14 cellular contexts compared by ENCODE assay signal in the genomic region with DNA sequence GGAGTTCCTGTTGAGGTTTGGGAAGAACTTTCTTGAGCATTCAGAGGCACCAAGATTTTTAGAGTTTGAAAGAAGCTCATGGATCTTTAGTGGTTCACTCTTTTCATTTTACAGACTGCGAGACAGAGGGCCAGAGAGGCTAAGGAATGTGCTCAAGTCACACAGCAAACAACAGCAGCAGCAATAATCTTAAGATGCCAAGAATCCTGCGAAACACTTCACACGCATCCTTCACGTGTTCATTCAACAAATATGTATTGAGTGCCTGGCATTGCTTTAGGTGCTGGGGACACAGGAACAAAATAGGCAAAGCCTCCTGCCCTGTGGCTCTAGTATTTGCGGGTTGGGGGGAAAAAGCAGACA. TPM values are rescaled to one million over a fixed set of nuclear protein-coding genes. Genes with fewer than 3 reads are reported as not detected.
DNase-seq lines count a peak whose midpoint lies in the region; ATAC-seq and FAIRE-seq lines count a peak whose summit lies in the region.
"Had no signal": no experiment of that assay in that cellular context is flagged by ENCODE, and none has a peak within 500 bp of the region (broad histone marks: within the 10 kb centered on the region; RNA-seq: fewer than 3 reads in every experiment).

No MANE protein-coding gene starts in this region.

- DNase-seq in T-helper 1 cell (no peak), GM19239 (ENCODE audit: insufficient read length, low spot score) (no peak), NCI-H524 (lab: John Stamatoyannopoulos, UW) (no peak), NCI-H187 (lab: John Stamatoyannopoulos, UW) (no peak), islet precursor cell (no peak)
- DNase-seq in natural killer cell treated with Interleukin-12 subunit alpha and Interleukin-12 subunit beta and Interleukin-15 and Interleukin-18, amount 100 ng/mL, for 72 hours (ENCODE audit: low spot score), result no peak
- DNase-seq: KBM-7, NCI-H446 had no signal

- peaks cover 44% of the 10 kb centered on the region for H3K4me1 Mint-ChIP-seq in T-helper 1 cell treated with Interleukin-12 subunit alpha and Interleukin-12 subunit beta and Interleukin-4 antibody, amounts not matched to agents 30 μg/mL and 1 μg/mL, for 36 hours (ENCODE audit: low read depth)
- peaks cover 70% of the 10 kb centered on the region for H3K4me1 Mint-ChIP-seq in activated naive CD8-positive, alpha-beta T cell (ENCODE audit: low read depth)
- peaks cover 53% of the 10 kb centered on the region in 2 donors for H3K4me1 Mint-ChIP-seq in natural killer cell treated with Interleukin-12 subunit alpha and Interleukin-12 subunit beta and Interleukin-15 and Interleukin-18, amount 100 ng/mL, for 72 hours (ENCODE audit: low read depth in 2 of 2)

- FAIRE-seq in GM19239 (lab: Jason Lieb, UNC), result peak; percentile 59
- FAIRE-seq: pancreas had no signal

- peak overlapping the region; percentile 27 for H3K4me3 Mint-ChIP-seq in T-helper 1 cell treated with Interleukin-12 subunit alpha and Interleukin-12 subunit beta and Interleukin-4 antibody, amounts not matched to agents 30 μg/mL and 1 μg/mL, for 36 hours
- H3K4me3 Mint-ChIP-seq in activated naive CD8-positive, alpha-beta T cell, result peak overlapping the region; percentile 73
- peak overlapping the region; percentile 73 for H3K4me3 Mint-ChIP-seq in natural killer cell treated with Interleukin-12 subunit alpha and Interleukin-12 subunit beta and Interleukin-15 and Interleukin-18, amount 100 ng/mL, for 72 hours

- H3K9me3 Mint-ChIP-seq in T-helper 1 cell treated with Interleukin-12 subunit alpha and Interleukin-12 subunit beta and Interleukin-4 antibody, amounts not matched to agents 30 μg/mL and 1 μg/mL, for 36 hours, result no peaks in the 10 kb centered on the region
- H3K9me3 Mint-ChIP-seq in activated naive CD8-positive, alpha-beta T cell (ENCODE audit: low read depth), result no peaks in the 10 kb centered on the region
- no peaks in the 10 kb centered on the region for H3K9me3 Mint-ChIP-seq in natural killer cell treated with Interleukin-12 subunit alpha and Interleukin-12 subunit beta and Interleukin-15 and Interleukin-18, amount 100 ng/mL, for 72 hours
- H3K9me3 Mint-ChIP-seq: dendritic cell treated with granulocyte-macrophage colony-stimulating factor and Interleukin-4, amounts not matched to agents 40 ng/mL and 50 ng/mL, for 4 days had no signal

- ATAC-seq in natural killer cell treated with Interleukin-12 subunit alpha and Interleukin-12 subunit beta and Interleukin-15 and Interleukin-18, amount 100 ng/mL, for 72 hours, result no peak

- H3K27ac Mint-ChIP-seq in T-helper 1 cell treated with Interleukin-12 subunit alpha and Interleukin-12 subunit beta and Interleukin-4 antibody, amounts not matched to agents 30 μg/mL and 1 μg/mL, for 36 hours, result peak overlapping the region; percentile 86
- H3K27ac Mint-ChIP-seq in activated naive CD8-positive, alpha-beta T cell, result peak overlapping the region; percentile 96
- peak overlapping the region; percentile 66 to 90 for H3K27ac Mint-ChIP-seq in natural killer cell treated with Interleukin-12 subunit alpha and Interleukin-12 subunit beta and Interleukin-15 and Interleukin-18, amount 100 ng/mL, for 72 hours
- H3K27ac Mint-ChIP-seq: dendritic cell treated with granulocyte-macrophage colony-stimulating factor and Interleukin-4, amounts not matched to agents 40 ng/mL and 50 ng/mL, for 4 days had no signal

- H3K36me3 Mint-ChIP-seq in T-helper 1 cell treated with Interleukin-12 subunit alpha and Interleukin-12 subunit beta and Interleukin-4 antibody, amounts not matched to agents 30 μg/mL and 1 μg/mL, for 36 hours (ENCODE audit: low read depth), result no peaks in the 10 kb centered on the region
- no peaks in the 10 kb centered on the region for H3K36me3 Mint-ChIP-seq in activated naive CD8-positive, alpha-beta T cell
- no peaks in the 10 kb centered on the region for H3K36me3 Mint-ChIP-seq in natural killer cell treated with Interleukin-12 subunit alpha and Interleukin-12 subunit beta and Interleukin-15 and Interleukin-18, amount 100 ng/mL, for 72 hours

- H3K27me3 Mint-ChIP-seq in T-helper 1 cell treated with Interleukin-12 subunit alpha and Interleukin-12 subunit beta and Interleukin-4 antibody, amounts not matched to agents 30 μg/mL and 1 μg/mL, for 36 hours (ENCODE audit: low read depth), result peaks cover 6% of the 10 kb centered on the region
- H3K27me3 Mint-ChIP-seq in activated naive CD8-positive, alpha-beta T cell, result no peaks in the 10 kb centered on the region
- H3K27me3 Mint-ChIP-seq in natural killer cell treated with Interleukin-12 subunit alpha and Interleukin-12 subunit beta and Interleukin-15 and Interleukin-18, amount 100 ng/mL, for 72 hours, result no peaks in the 10 kb centered on the region

RNA-seq across cellular contexts. Expression of a gene that starts 1.0 kb away (rescaled TPM):
- total RNA-seq in natural killer cell treated with Interleukin-12 subunit alpha and Interleukin-12 subunit beta and Interleukin-15 and Interleukin-18, amount 100 ng/mL, for 72 hours, result under 1 TPM; 0.19 to 0.36 TPM
- total RNA-seq: ascending aorta, G401 had no signal

RNA-seq across cellular contexts. Expression of a gene that starts 53.7 kb away (rescaled TPM):
- not detected for total RNA-seq in natural killer cell treated with Interleukin-12 subunit alpha and Interleukin-12 subunit beta and Interleukin-15 and Interleukin-18, amount 100 ng/mL, for 72 hours
- total RNA-seq: G401 had no signal

RNA-seq across cellular contexts. Expression of a gene that starts 56.0 kb away (rescaled TPM):
- total RNA-seq in natural killer cell treated with Interleukin-12 subunit alpha and Interleukin-12 subunit beta and Interleukin-15 and Interleukin-18, amount 100 ng/mL, for 72 hours, result 10 to 100 TPM; 59.8 to 83.6 TPM
- total RNA-seq: G401 had no signal
